Comparison of ENCODE assay signal across 8 cellular contexts in genomic region chr17:44070455-44071197, GRCh38.
DNase-seq lines count a peak whose midpoint lies in the region; ATAC-seq and TF ChIP-seq lines count a peak whose summit lies in the region.

A gene with protein sequence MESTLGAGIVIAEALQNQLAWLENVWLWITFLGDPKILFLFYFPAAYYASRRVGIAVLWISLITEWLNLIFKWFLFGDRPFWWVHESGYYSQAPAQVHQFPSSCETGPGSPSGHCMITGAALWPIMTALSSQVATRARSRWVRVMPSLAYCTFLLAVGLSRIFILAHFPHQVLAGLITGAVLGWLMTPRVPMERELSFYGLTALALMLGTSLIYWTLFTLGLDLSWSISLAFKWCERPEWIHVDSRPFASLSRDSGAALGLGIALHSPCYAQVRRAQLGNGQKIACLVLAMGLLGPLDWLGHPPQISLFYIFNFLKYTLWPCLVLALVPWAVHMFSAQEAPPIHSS (plus strand): TSS chr17:44070735. CDS start chr17:44070966, 231 bp downstream.

- DNase-seq in AG09319 (ENCODE audit: extremely low read depth, low read depth), result peak; percentile 94
- peak; percentile 90 for DNase-seq in NCI-H446 treated with DMSO at 0.1 percent for 48 hours (lab: John Stamatoyannopoulos, UW)
- DNase-seq in activated CD4-positive, alpha-beta T cell treated with anti-CD3 and anti-CD28 coated beads for 1 hour, result peak; percentile 48
- peak; percentile 99 for DNase-seq in choroid plexus epithelial cell (ENCODE audit: low read depth)
- DNase-seq in kidney glomerular epithelial cell (lab: John Stamatoyannopoulos, UW), result peak; percentile 90
- peak; percentile 13 to 70 for DNase-seq in stimulated activated CD4-positive, alpha-beta T cell treated with anti-CD3 and anti-CD28 coated beads, Interleukin-1b, Interleukin-23, amount 100 ng/mL, for 1 hour (ENCODE audit: low read depth in 2 of 2)

- peak within 1 kb of the TSS; percentile 77 for H3K4me3 ChIP-seq in choroid plexus epithelial cell (ENCODE audit: low read depth, low read length)

- TF ChIP-seq CTCF in AG09319 (IDR thresholded peaks at IDR 0.05; ENCODE audit: low read depth, low read length) (peak; percentile 10), choroid plexus epithelial cell (conservative IDR thresholded peaks at IDR 0.05; ENCODE audit: low read depth, low read length) (no peak)

- ATAC-seq in GM19023 (IDR thresholded peaks at IDR 0.05; ENCODE audit: unreplicated experiment) (peak; percentile 71), HG03342 (IDR thresholded peaks at IDR 0.05; ENCODE audit: unreplicated experiment) (peak; percentile 63)

Comparison
In these comparisons a context has a peak if more than half of its experiments do, and no peak if none do; other contexts are left out.
1. Peak in every context shown above with its lines: DNase-seq, ATAC-seq and H3K4me3 ChIP-seq.
2. DNase-seq: peak in every context shown above with its lines; median percentile 99 in choroid plexus epithelial cell; 94 in AG09319; 90 in NCI-H446 treated with DMSO at 0.1 percent for 48 hours; 90 in kidney glomerular epithelial cell; 48 in activated CD4-positive, alpha-beta T cell treated with anti-CD3 and anti-CD28 coated beads for 1 hour; 42 in stimulated activated CD4-positive, alpha-beta T cell treated with anti-CD3 and anti-CD28 coated beads, Interleukin-1b, Interleukin-23, amount 100 ng/mL, for 1 hour.